In the genomic region with DNA sequence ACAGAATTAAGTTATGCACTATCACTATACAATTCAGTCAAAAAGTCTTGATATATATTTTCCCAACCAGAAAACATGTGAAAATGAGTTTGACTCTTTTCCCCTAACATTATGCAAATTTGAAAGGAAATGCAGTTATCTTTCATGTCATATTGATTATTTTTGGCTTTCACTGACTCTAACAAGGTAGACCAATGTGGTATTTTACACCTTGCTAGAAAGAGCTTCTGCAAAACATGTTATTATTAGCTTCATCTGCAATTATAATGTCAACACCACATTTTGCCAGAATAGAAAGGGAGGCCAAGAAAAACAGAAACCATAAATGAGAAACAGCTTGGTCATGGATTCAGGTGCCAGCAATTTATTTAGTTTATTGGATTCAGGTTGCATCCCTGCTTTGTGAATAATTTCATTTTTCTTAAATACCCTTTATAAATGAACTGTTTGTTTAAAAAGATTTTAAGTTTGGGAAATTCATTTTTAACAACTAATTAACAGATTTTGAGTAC, we compare ENCODE assay signal across 20 cellular contexts.
DNase-seq lines count a peak whose midpoint lies in the region; ATAC-seq, FAIRE-seq and TF ChIP-seq lines count a peak whose summit lies in the region.
"Had no signal": no experiment of that assay in that cellular context is flagged by ENCODE, and none has a peak within 500 bp of the region (broad histone marks: within the 10 kb centered on the region; RNA-seq: fewer than 3 reads in every experiment).

No MANE protein-coding gene starts in this region.

- no peak overlapping the region for H4K8ac ChIP-seq in trophoblast cell (ENCODE audit: low read depth, low read length)

- no peaks in the 10 kb centered on the region for H3K36me3 ChIP-seq in trophoblast cell (ENCODE audit: control insufficient read depth in 1 of 2, insufficient read depth in 2 of 2, low read length in 2 of 2)
- H3K36me3 ChIP-seq: BLaER1 had no signal

- H4K12ac ChIP-seq in trophoblast cell (ENCODE audit: low read depth, low read length), result no peak overlapping the region

- H3K18ac ChIP-seq in trophoblast cell (ENCODE audit: low read length), result no peak overlapping the region

- no peak overlapping the region for H4K91ac ChIP-seq in trophoblast cell (ENCODE audit: low read depth, low read length)

- H3K9me3 ChIP-seq in trophoblast cell (ENCODE audit: insufficient read depth, low read depth, low read length), result no peaks in the 10 kb centered on the region
- H3K9me3 ChIP-seq: BLaER1 had no signal

- H3K14ac ChIP-seq in trophoblast cell (ENCODE audit: low read length), result no peak overlapping the region

- no peak overlapping the region for H3K4me3 ChIP-seq in trophoblast cell (ENCODE audit: low read depth, low read length)
- H3K4me3 ChIP-seq: BLaER1, GM12878, GM23338 had no signal

- no peak overlapping the region for H2BK12ac ChIP-seq in trophoblast cell (ENCODE audit: low read length)

- no peak overlapping the region for H3K4ac ChIP-seq in trophoblast cell (ENCODE audit: low read depth, low read length)

- H3K79me2 ChIP-seq in trophoblast cell (ENCODE audit: control insufficient read depth, insufficient read depth, low read length, poor library complexity), result no peaks in the 10 kb centered on the region

- no peak overlapping the region for H2AFZ ChIP-seq in trophoblast cell (ENCODE audit: insufficient read depth, low read length, poor library complexity)
- H2AFZ ChIP-seq: GM23338 had no signal

- H3K27ac ChIP-seq in trophoblast cell (ENCODE audit: low read depth, low read length), result no peak overlapping the region
- H3K27ac ChIP-seq: BLaER1 had no signal

- H2BK120ac ChIP-seq in trophoblast cell (ENCODE audit: insufficient read depth, low read length, poor library complexity), result no peak overlapping the region

- ATAC-seq in GM18520 (IDR thresholded peaks at IDR 0.05; ENCODE audit: unreplicated experiment), result peak; percentile 82
- ATAC-seq in GM18870 (IDR thresholded peaks at IDR 0.05; ENCODE audit: unreplicated experiment), result peak; percentile 48
- ATAC-seq: GM12878, GM23338 had no signal

- no peak overlapping the region for H2BK5ac ChIP-seq in trophoblast cell (ENCODE audit: low read depth, low read length, poor library complexity)

- no peak overlapping the region for H2AK5ac ChIP-seq in trophoblast cell (ENCODE audit: low read length)

- no peak overlapping the region for H3K23ac ChIP-seq in trophoblast cell (ENCODE audit: low read length)

- FAIRE-seq in GM12892 (lab: Jason Lieb, UNC), result no peak
- FAIRE-seq: GM12878, H54, HTR-8/SVneo had no signal

- H3K27me3 ChIP-seq in trophoblast cell (ENCODE audit: insufficient read depth, low read length), result no peaks in the 10 kb centered on the region
- H3K27me3 ChIP-seq: BLaER1 had no signal

- DNase-seq in NCI-H2081 treated with DMSO at 0.1 percent for 48 hours (lab: John Stamatoyannopoulos, UW) (peak; percentile 11), astrocyte of the hippocampus (ENCODE audit: low read depth, low spot score) (peak; percentile 6), GM12892 (ENCODE audit: insufficient read length) (no peak), SK-N-DZ (ENCODE audit: low spot score) (no peak), trophoblast cell (no peak), DMS53 (lab: John Stamatoyannopoulos, UW) (no peak)
- DNase-seq: 8988T; Calu3; CD4-positive, alpha-beta memory T cell; DND-41; EL; HCEC 1CT; KBM-7 had no signal

- no peak overlapping the region for H3K4me2 ChIP-seq in trophoblast cell (ENCODE audit: low read length)
- H3K4me2 ChIP-seq: BLaER1, GM23338 had no signal

- H3K9ac ChIP-seq in trophoblast cell (ENCODE audit: low read length), result no peak overlapping the region
- H3K9ac ChIP-seq: BLaER1 had no signal

- H3K4me1 ChIP-seq in trophoblast cell (ENCODE audit: control insufficient read depth in 1 of 2, insufficient read depth in 2 of 2, low read length in 2 of 2), result no peaks in the 10 kb centered on the region
- H3K4me1 ChIP-seq: BLaER1 had no signal

- no peaks in the 10 kb centered on the region for H3K79me1 ChIP-seq in trophoblast cell (ENCODE audit: low read length)

- no peak for TF ChIP-seq POLR2A in GM12892 (IDR thresholded peaks at IDR 0.05; ENCODE audit: low read depth, low read length)

Comparison
In these comparisons a context has a peak if more than half of its experiments do, and no peak if none do; other contexts are left out.
1. DNase-seq: peak in NCI-H2081 treated with DMSO at 0.1 percent for 48 hours (single experiment) and astrocyte of the hippocampus (single experiment); none in GM12892 (single experiment), SK-N-DZ (single experiment), trophoblast cell (0 of 2) and DMS53 (single experiment).